In genomic region chr7:4080013-4080412, GRCh38 we compare ENCODE assay signal across 1 cellular context.
A peak's percentile ranks its signal among the peaks of the same experiment; 100 is the strongest.
TF ChIP-seq lines count a peak whose summit lies in the region.

No MANE protein-coding gene starts in this region.

TF ChIP-seq in HEK293, 187 proteins besides CTCF, POLR2A, EP300 and RAD21 (continued from another document):
- TF ChIP-seq ZNF398 (tag by site-specific recombination; IDR thresholded peaks at IDR 0.05): peak; percentile 39; the same call in 1 of the 2 replicates
- TF ChIP-seq GLIS1 (tag by site-specific recombination; IDR thresholded peaks at IDR 0.05): peak; percentile 74
- 0 out of 2 replicates have a peak, but pooled peaks have one; percentile 33 for TF ChIP-seq ZNF335 (tag by site-specific recombination; conservative IDR thresholded peaks at IDR 0.05)
- TF ChIP-seq ZIC2 (tag by site-specific recombination; IDR thresholded peaks at IDR 0.05): peak; percentile 89
- TF ChIP-seq MEIS1 (CRISPR knock-in tag; IDR thresholded peaks at IDR 0.05; ENCODE audit: borderline replicate concordance): no peak
- TF ChIP-seq RBAK (tag by site-specific recombination; IDR thresholded peaks at IDR 0.05): no peak
- no peak for TF ChIP-seq ZFP41 (tag by site-specific recombination; IDR thresholded peaks at IDR 0.05; ENCODE audit: borderline replicate concordance)
